Comparison of ENCODE assay signal across 21 cellular contexts in genomic region chr22:48352086-48352911, GRCh38.
A peak's percentile ranks its signal among the peaks of the same experiment; 100 is the strongest.
DNase-seq lines count a peak whose midpoint lies in the region; ATAC-seq and TF ChIP-seq lines count a peak whose summit lies in the region.
"Had no signal": no experiment of that assay in that cellular context is flagged by ENCODE, and none has a peak within 500 bp of the region (broad histone marks: within the 10 kb centered on the region; RNA-seq: fewer than 3 reads in every experiment).

No MANE protein-coding gene starts in this region.

- ATAC-seq in Right ventricle myocardium superior (ENCODE audit: poor library complexity) (no peak), HG03025 (IDR thresholded peaks at IDR 0.05; ENCODE audit: low FRiP score, unreplicated experiment) (no peak)
- ATAC-seq: Right ventricle myocardium inferior had no signal

- H3K79me2 ChIP-seq in osteoblast (ENCODE audit: insufficient read depth, low read length) = no peaks in the 10 kb centered on the region
- H3K79me2 ChIP-seq in hepatocyte = no peaks in the 10 kb centered on the region

- H2AFZ ChIP-seq in osteoblast (ENCODE audit: low read length) (no peak overlapping the region), hepatocyte (no peak overlapping the region)

- H3K4me3 ChIP-seq in right atrium auricular region (no peak overlapping the region), osteoblast (ENCODE audit: insufficient read depth, low read length) (no peak overlapping the region), hepatocyte (no peak overlapping the region)
- H3K4me3 ChIP-seq: Peyer's patch had no signal

- H3K27me3 ChIP-seq in right atrium auricular region (no peaks in the 10 kb centered on the region), osteoblast (ENCODE audit: insufficient read depth, low read length) (no peaks in the 10 kb centered on the region), hepatocyte (peaks cover 3% of the 10 kb centered on the region)
- H3K27me3 ChIP-seq: Peyer's patch had no signal

- H3K9me2 ChIP-seq in hepatocyte (replicated peaks; ENCODE audit: insufficient read depth) = no peaks in the 10 kb centered on the region

- H3K36me3 ChIP-seq in right atrium auricular region = no peaks in the 10 kb centered on the region
- no peaks in the 10 kb centered on the region for H3K36me3 ChIP-seq in osteoblast (ENCODE audit: insufficient read depth, low read length)
- no peaks in the 10 kb centered on the region for H3K36me3 ChIP-seq in hepatocyte (replicated peaks; ENCODE audit: insufficient read depth, low read depth)
- H3K36me3 ChIP-seq: Peyer's patch had no signal

- 90% methylated on average over 18 of the region's 18 CpGs for WGBS in hepatocyte (ENCODE audit: low lambda C conversion rate, missing lambda C conversion rate)

- H3K4me2 ChIP-seq in osteoblast (ENCODE audit: insufficient read depth, low read length) = no peak overlapping the region
- no peak overlapping the region for H3K4me2 ChIP-seq in hepatocyte

- DNase-seq in Right ventricle myocardium superior = peak; percentile 10
- DNase-seq in right atrium auricular region (ENCODE audit: low spot score) = no peak
- DNase-seq in RPMI8226 = peak; percentile 88
- DNase-seq in osteoblast (ENCODE audit: insufficient read length, low spot score, missing footprints) = peak; percentile 49
- DNase-seq in stimulated activated CD4-positive, alpha-beta T cell treated with anti-CD3 and anti-CD28 coated beads, Interleukin-4, amount 100 ng/mL, for 24 hours = no peak
- no peak for DNase-seq in COLO829 (ENCODE audit: low spot score)
- DNase-seq in hepatocyte (ENCODE audit: low spot score) = no peak
- DNase-seq: AML-193, H9, HFFc6, KG1, NCI-H1092 treated with DMSO at 0.1 percent for 48 hours, NCI-H1436 treated with DMSO at 0.1 percent for 48 hours, NCI-H1930, NCI-H226, NCI-H524, NCI-H774 had no signal

- no peaks in the 10 kb centered on the region for H3K4me1 ChIP-seq in right atrium auricular region
- H3K4me1 ChIP-seq in osteoblast (ENCODE audit: insufficient read depth, low read length) = no peaks in the 10 kb centered on the region
- H3K4me1 ChIP-seq in hepatocyte (ENCODE audit: insufficient read depth) = no peaks in the 10 kb centered on the region
- H3K4me1 ChIP-seq: Peyer's patch had no signal

- intact Hi-C loops in Right ventricle myocardium superior (cut with DNase I) = no loop called here

- no peaks in the 10 kb centered on the region for H3K9me3 ChIP-seq in right atrium auricular region
- no peaks in the 10 kb centered on the region for H3K9me3 ChIP-seq in osteoblast (ENCODE audit: low read depth, low read length)
- H3K9me3 ChIP-seq in hepatocyte (ENCODE audit: low read depth) = no peaks in the 10 kb centered on the region
- H3K9me3 ChIP-seq: Peyer's patch had no signal

- no peak overlapping the region for H3K27ac ChIP-seq in right atrium auricular region
- no peak overlapping the region for H3K27ac ChIP-seq in osteoblast (ENCODE audit: low read depth, low read length)
- H3K27ac ChIP-seq in hepatocyte = no peak overlapping the region
- H3K27ac ChIP-seq: 22Rv1, Peyer's patch had no signal

- H4K20me1 ChIP-seq in osteoblast (ENCODE audit: insufficient read depth, low read length) (no peaks in the 10 kb centered on the region), hepatocyte (ENCODE audit: insufficient read depth, poor library complexity, severe bottlenecking) (no peaks in the 10 kb centered on the region)

- TF ChIP-seq CTCF in right atrium auricular region (IDR thresholded peaks at IDR 0.05) (no peak), osteoblast (IDR thresholded peaks at IDR 0.05; ENCODE audit: extremely low read depth, low read depth, low read length) (no peak), hepatocyte (IDR thresholded peaks at IDR 0.05; ENCODE audit: poor library complexity) (no peak)

Comparison
In these comparisons a context has a peak if more than half of its experiments do, and no peak if none do; other contexts are left out.
1. DNase-seq: peak in Right ventricle myocardium superior (single experiment), RPMI8226 (single experiment) and osteoblast (single experiment); none in right atrium auricular region (single experiment), stimulated activated CD4-positive, alpha-beta T cell treated with anti-CD3 and anti-CD28 coated beads, Interleukin-4, amount 100 ng/mL, for 24 hours (single experiment), COLO829 (single experiment) and hepatocyte (single experiment).